Comparison of ENCODE assay signal across 13 cellular contexts in genomic region chr10:131930586-131931330, GRCh38. TPM values are rescaled to one million over a fixed set of nuclear protein-coding genes. Genes with fewer than 3 reads are reported as not detected.
DNase-seq lines count a peak whose midpoint lies in the region; ATAC-seq and TF ChIP-seq lines count a peak whose summit lies in the region.
"Had no signal": no experiment of that assay in that cellular context is flagged by ENCODE, and none has a peak within 500 bp of the region (broad histone marks: within the 10 kb centered on the region; RNA-seq: fewer than 3 reads in every experiment).

No MANE protein-coding gene starts in this region.

- peak in 1 of 8 donors; percentile 20 for ATAC-seq in heart right ventricle
- no peak for ATAC-seq in Right ventricle myocardium superior (ENCODE audit: poor library complexity)
- ATAC-seq in GM21529 (IDR thresholded peaks at IDR 0.05; ENCODE audit: unreplicated experiment): no peak

- DNase-seq in heart right ventricle (no peak), Right ventricle myocardium superior (no peak), myocyte (ENCODE audit: low read depth) (peak; percentile 9), testis (no peak), hippocampal formation (lab: John Stamatoyannopoulos, UW) (no peak)
- DNase-seq in activated naive CD8-positive, alpha-beta T cell treated with anti-CD3 and anti-CD28 coated beads for 36 hours: no peak
- no peak for DNase-seq in stimulated activated CD4-positive, alpha-beta T cell treated with anti-CD3 and anti-CD28 coated beads, Interleukin-4, amount 100 ng/mL, for 24 hours
- DNase-seq: cerebellar nuclear complex, DMS53, NCI-H1105, NCI-H82, WERI-Rb-1 had no signal

- H3K9me3 Mint-ChIP-seq in activated naive CD8-positive, alpha-beta T cell treated with anti-CD3 and anti-CD28 coated beads for 36 hours: peaks cover 1% of the 10 kb centered on the region

- H3K36me3 ChIP-seq in heart right ventricle: peaks cover 0 to 24% (median 10%) of the 10 kb centered on the region in 9 donors
- H3K36me3 ChIP-seq in testis (ENCODE audit: low read depth, missing control alignments): no peaks in the 10 kb centered on the region

- no peak overlapping the region for H3K4me3 Mint-ChIP-seq in activated naive CD8-positive, alpha-beta T cell treated with anti-CD3 and anti-CD28 coated beads for 36 hours

- TF ChIP-seq CTCF in heart right ventricle (IDR thresholded peaks at IDR 0.05) (no peak), testis (IDR thresholded peaks at IDR 0.05) (no peak)

- TF ChIP-seq POLR2A in testis (IDR thresholded peaks at IDR 0.05): no peak

- H3K4me1 ChIP-seq in heart right ventricle (peaks cover 0 to 93% (median 66%) of the 10 kb centered on the region in 9 donors), testis (peaks cover 50% of the 10 kb centered on the region)

- no peaks in the 10 kb centered on the region for H3K27me3 Mint-ChIP-seq in activated naive CD8-positive, alpha-beta T cell treated with anti-CD3 and anti-CD28 coated beads for 36 hours

- H3K36me3 Mint-ChIP-seq in activated naive CD8-positive, alpha-beta T cell treated with anti-CD3 and anti-CD28 coated beads for 36 hours: peaks cover 32% of the 10 kb centered on the region

- peak overlapping the region in 6 of 10 donors; percentile 21 to 61 (median 41) for H3K27ac ChIP-seq in heart right ventricle
- peak overlapping the region; percentile 4 to 72 for H3K27ac ChIP-seq in testis
- H3K27ac ChIP-seq: WERI-Rb-1 had no signal

- H3K27me3 ChIP-seq in heart right ventricle: no peaks in the 10 kb centered on the region
- no peaks in the 10 kb centered on the region for H3K27me3 ChIP-seq in testis

- H3K27ac Mint-ChIP-seq in activated naive CD8-positive, alpha-beta T cell treated with anti-CD3 and anti-CD28 coated beads for 36 hours: peak overlapping the region; percentile 34

- intact Hi-C loops in heart right ventricle (cut with DNase I) (no loop called here), Right ventricle myocardium superior (cut with DNase I) (no loop called here), testis (cut with DNase I; ENCODE audit: low total_unique reads) (no loop called here)

- H3K9me3 ChIP-seq in heart right ventricle: peaks cover 0 to 3% (median under 1%) of the 10 kb centered on the region in 11 donors
- H3K9me3 ChIP-seq in testis: no peaks in the 10 kb centered on the region

- H3K4me1 Mint-ChIP-seq in activated naive CD8-positive, alpha-beta T cell treated with anti-CD3 and anti-CD28 coated beads for 36 hours: peaks cover 72% of the 10 kb centered on the region

- 84 to 88% methylated on average over 16 of the region's 16 CpGs for WGBS in heart right ventricle, 2 donors
- 91 to 96% methylated on average over 16 of the region's 16 CpGs for WGBS in testis, 2 donors

- H3K4me3 ChIP-seq in heart right ventricle: no peak overlapping the region
- no peak overlapping the region for H3K4me3 ChIP-seq in testis

RNA-seq across cellular contexts. Expression of gene PPP2R2D, which starts 29.9 kb away (rescaled TPM):
- 10 to 100 TPM; 26.8 to 46.5 (median 35.1) TPM for total RNA-seq in heart right ventricle
- polyA plus RNA-seq in heart right ventricle: 10 to 100 TPM; 32.5 to 45.9 TPM
- 33.9 TPM for total RNA-seq in Right ventricle myocardium superior
- total RNA-seq in activated naive CD8-positive, alpha-beta T cell treated with anti-CD3 and anti-CD28 coated beads for 36 hours: 10 to 100 TPM; 24.4 to 25.7 TPM
- 14.4 and 29.6 TPM in 2 replicates for total RNA-seq in myocyte
- polyA plus RNA-seq in myocyte (2012): 25.7 TPM
- total RNA-seq in testis: 10 to 100 TPM; 48.5 to 49.2 TPM
- polyA plus RNA-seq in testis (ENCODE audit: insufficient read depth, low read depth, low replicate concordance): 34.9 TPM

RNA-seq across cellular contexts. Expression of gene BNIP3, which starts 51.0 kb away (rescaled TPM):
- total RNA-seq in heart right ventricle (100 to 1,000 TPM; 111 to 211 (median 159) TPM), Right ventricle myocardium superior (158 TPM), myocyte (149 and 197 TPM in 2 replicates), testis (10 to 100 TPM; 61.5 to 93.4 TPM)
- polyA plus RNA-seq in heart right ventricle (10 to 100 TPM; 34.6 to 80.5 TPM), testis (ENCODE audit: insufficient read depth, low read depth, low replicate concordance) (36.7 TPM)
- total RNA-seq in activated naive CD8-positive, alpha-beta T cell treated with anti-CD3 and anti-CD28 coated beads for 36 hours: 100 to 1,000 TPM; 115 to 121 TPM
- 101 TPM for polyA plus RNA-seq in myocyte (2012)
